In the genomic region with DNA sequence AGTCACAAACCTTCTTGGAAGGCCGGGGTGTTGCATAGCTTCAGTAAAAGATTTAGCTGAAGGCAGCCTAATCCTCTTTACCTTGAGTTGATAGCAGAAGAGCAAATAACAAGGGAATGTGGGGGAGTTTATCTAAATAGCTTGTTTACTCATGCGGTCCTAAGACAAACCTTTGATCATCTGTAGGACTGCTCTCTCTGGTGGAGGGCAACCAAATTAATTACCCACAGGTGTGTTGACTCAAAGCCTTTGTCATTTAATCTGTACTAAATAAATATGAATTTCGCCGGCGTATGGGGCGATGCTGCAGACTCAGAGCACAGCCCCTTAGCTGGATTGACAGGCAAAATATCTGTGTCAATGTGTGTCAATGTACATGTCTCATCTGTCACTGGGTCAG, we compare ENCODE assay signal across 6 cellular contexts. TPM values are rescaled to one million over a fixed set of nuclear protein-coding genes. Genes with fewer than 3 reads are reported as not detected.
DNase-seq lines count a peak whose midpoint lies in the region; ATAC-seq, FAIRE-seq and TF ChIP-seq lines count a peak whose summit lies in the region.
"Not testable (repeated sequence)": the region's sequence is repeated elsewhere in the genome, so short reads cannot be mapped to it uniquely, and the experiment has no call there.

No MANE protein-coding gene starts in this region.

- not testable (repeated sequence) for H3K36me3 Mint-ChIP-seq in Caco-2 (ENCODE audit: insufficient read depth, unreplicated experiment)
- peaks cover 31% of the 10 kb centered on the region for H3K36me3 Mint-ChIP-seq in endodermal cell (ENCODE audit: low read depth)

- H3K9me3 Mint-ChIP-seq in Caco-2 (ENCODE audit: unreplicated experiment) (peaks cover 10% of the 10 kb centered on the region), endodermal cell (peaks cover 35% of the 10 kb centered on the region)

- not testable (repeated sequence) for TF ChIP-seq RAD21 in HepG2 (CRISPR knock-in tag; IDR thresholded peaks at IDR 0.05)

- peaks cover 28% of the 10 kb centered on the region for H3K4me1 ChIP-seq in Caco-2
- H3K4me1 ChIP-seq in endodermal cell (ENCODE audit: control insufficient read depth, insufficient read depth, low read length): peaks cover 17% of the 10 kb centered on the region
- peaks cover 24% of the 10 kb centered on the region for H3K4me1 ChIP-seq in HepG2 (ENCODE audit: insufficient read depth, low read length)

- ATAC-seq in HepG2: peak; percentile 76

- H3K27me3 ChIP-seq in Caco-2 (replicated peaks; ENCODE audit: control insufficient read depth, insufficient read depth, low read length); endodermal cell (ENCODE audit: control insufficient read depth, insufficient read depth, low read length, poor library complexity, severe bottlenecking); HepG2 (ENCODE audit: control insufficient read depth in 1 of 2, insufficient read depth in 2 of 2, low read length in 2 of 2): not testable (repeated sequence)

- H3K4me1 Mint-ChIP-seq in Caco-2 (ENCODE audit: low read depth, unreplicated experiment) (peaks cover 13% of the 10 kb centered on the region), endodermal cell (peaks cover 20% of the 10 kb centered on the region)

- not testable (repeated sequence) for H3K27ac ChIP-seq in endodermal cell (ENCODE audit: low read depth, low read length); HepG2 (ENCODE audit: extremely low read length, insufficient read depth, low read length)

- H4K20me1 ChIP-seq in HepG2 (ENCODE audit: insufficient read depth, low read length): not testable (repeated sequence)

- TF ChIP-seq EP300 in HepG2 (IDR thresholded peaks at IDR 0.05; ENCODE audit: low read depth in 2 of 2, low read length in 2 of 2): peak in 1 of 2 experiments; percentile 55; a peak in 1 of 4 replicates
- not testable (repeated sequence) for TF ChIP-seq EP300 in HepG2 (CRISPR knock-in tag; IDR thresholded peaks at IDR 0.05; ENCODE audit: borderline replicate concordance)

- peak; percentile 23 for FAIRE-seq in HepG2 (lab: Jason Lieb, UNC)

- in situ Hi-C loops in HepG2 (cut with HindIII; ENCODE audit: extremely low pct_ligation_motif_present, low pct_unique_long_range_greater_than_20kb): not testable (repeated sequence)

- intact Hi-C loops in Caco-2 (cut with micrococcal nuclease; ENCODE audit: unreplicated experiment); HepG2 (cut with micrococcal nuclease; ENCODE audit: unreplicated experiment): not testable (repeated sequence)

- TF ChIP-seq POLR2A in HepG2 (IDR thresholded peaks at IDR 0.05; ENCODE audit: insufficient read depth in 1 of 2, low read depth in 2 of 2, low read length in 2 of 2): not testable (repeated sequence)

- H3K27ac Mint-ChIP-seq in Caco-2 (ENCODE audit: unreplicated experiment): peak overlapping the region; percentile 45
- H3K27ac Mint-ChIP-seq in endodermal cell: peak overlapping the region; percentile 10

- not testable (repeated sequence) for H3K27me3 Mint-ChIP-seq in Caco-2 (ENCODE audit: insufficient read depth, unreplicated experiment)
- H3K27me3 Mint-ChIP-seq in endodermal cell (ENCODE audit: insufficient read depth): peaks cover 18% of the 10 kb centered on the region

- not testable (repeated sequence) for BruUV-seq in Caco-2 (replicated peaks; lab: Mats Ljungman, UMichigan); HepG2 (replicated peaks; lab: Mats Ljungman, UMichigan)

- H3K79me2 ChIP-seq in HepG2 (ENCODE audit: insufficient read depth, low read length): not testable (repeated sequence)

- not testable (repeated sequence) for TF ChIP-seq CTCF in Caco-2 (IDR thresholded peaks at IDR 0.05; ENCODE audit: insufficient read depth in 1 of 2, low read depth in 1 of 2, low read length in 1 of 2, severe bottlenecking in 1 of 2, unreplicated experiment in 1 of 2); endodermal cell (conservative IDR thresholded peaks at IDR 0.05); HepG2 (CRISPR knock-in tag; IDR thresholded peaks at IDR 0.05)

- CTCF ChIA-PET in Caco-2 (lab: Charles Lee): interaction anchor here (0.6 kb wide), 1 partner anchor 305 kb away, joined by 4 read pairs; no protein-coding TSS in a partner anchor
- CTCF ChIA-PET in HepG2 (lab: Yijun Ruan, JAX; ENCODE audit: low intra/inter-chr PET ratio, low total read pairs): not testable (repeated sequence)

- not testable (repeated sequence) for H3K4me3 ChIP-seq in Caco-2 (ENCODE audit: low read depth, low read length); HepG2 (replicated peaks in 1 of 3; ENCODE audit: insufficient read depth in 1 of 3, low read depth in 2 of 3, low read length in 3 of 3)
- peak overlapping the region; percentile 46 for H3K4me3 ChIP-seq in endodermal cell (ENCODE audit: low read length)

- H3K4me2 ChIP-seq in HepG2 (ENCODE audit: low read depth, low read length): not testable (repeated sequence)

- not testable (repeated sequence) for H3K9ac ChIP-seq in endodermal cell (ENCODE audit: extremely low read depth, low read length, poor library complexity, severe bottlenecking); HepG2 (ENCODE audit: insufficient read depth, low read depth, low read length)

- H2AFZ ChIP-seq in HepG2 (ENCODE audit: low read length): not testable (repeated sequence)

- peaks cover 11% of the 10 kb centered on the region for H3K9me3 ChIP-seq in Caco-2
- peaks cover 24% of the 10 kb centered on the region for H3K9me3 ChIP-seq in endodermal cell (ENCODE audit: control insufficient read depth, low read length)
- H3K9me3 ChIP-seq in HepG2 (ENCODE audit: low read length): not testable (repeated sequence)

- DNase-seq in Caco-2 (peak; percentile 67 to 68), HT-29 (ENCODE audit: low spot score) (peak; percentile 22), NCI-H82 (lab: John Stamatoyannopoulos, UW) (peak; percentile 71), SHP77 (lab: John Stamatoyannopoulos, UW) (peak; percentile 56 to 60), HepG2 (ENCODE audit: low spot score) (peak; percentile 81)
- DNase-seq in endodermal cell: not testable (repeated sequence)

- H3K36me3 ChIP-seq in Caco-2 (ENCODE audit: control insufficient read depth, insufficient read depth, low read length): not testable (repeated sequence)
- H3K36me3 ChIP-seq in endodermal cell (ENCODE audit: control insufficient read depth, insufficient read depth, low read length) (peaks cover 23% of the 10 kb centered on the region), HepG2 (replicated peaks in 1 of 2; ENCODE audit: control insufficient read depth in 1 of 2, insufficient read depth in 2 of 2, low read length in 2 of 2) (peaks cover 0 to 11% of the 10 kb centered on the region in 2 experiments; a peak in 2 of 5 replicates)

- 46 to 78% methylated on average over 6 of the region's 6 CpGs for WGBS in endodermal cell (ENCODE audit: insufficient coverage in 1 of 2, insufficient read length in 1 of 2), 2 experiments
- WGBS in HepG2 (ENCODE audit: low lambda C conversion rate): 30% methylated on average over 6 of the region's 6 CpGs

- not testable (repeated sequence) for H3K4me3 Mint-ChIP-seq in Caco-2 (ENCODE audit: unreplicated experiment)
- H3K4me3 Mint-ChIP-seq in endodermal cell: peak overlapping the region; percentile 21

- POLR2A ChIA-PET in Caco-2 (lab: Charles Lee) (interaction anchor here (0.6 kb wide), 1 partner anchor 471 kb away, joined by 3 read pairs; no protein-coding TSS in a partner anchor), HepG2 (lab: Yijun Ruan, JAX) (interaction anchor here (0.9 to 1.3 kb wide), 3 partner anchors 10 to 131 kb away, joined by 3 to 5 read pairs (median 3); a partner anchor contains a TSS)

RNA-seq across cellular contexts. Expression of a gene that starts 17.2 kb away (rescaled TPM):
- total RNA-seq in Caco-2 (2022) (38.0 and 41.3 TPM in 2 replicates), endodermal cell (10 to 100 TPM; 46.8 to 50.4 TPM), HepG2 (2016; rRNA removed; fragmentation: Illumina TruSeq; extraction: Trizol) (16.2 and 26.0 TPM in 2 replicates)
- 97.9 and 117 TPM in 2 replicates for total RNA-seq in HT-29 (2014; rRNA removed; shearing (Covaris generic))
- 48.2 TPM for polyA plus RNA-seq in endodermal cell (2013, experiment 1 of 2)
- 42.7 TPM for polyA plus RNA-seq in endodermal cell (2013, experiment 2 of 2)
- 13.0 and 13.9 TPM in 2 replicates for total RNA-seq in HepG2 (2016; cell fraction: cytosol; rRNA removed; fragmentation: Illumina TruSeq; extraction: Trizol; ENCODE audit: low read depth)
- 14.4 and 25.9 TPM in 2 replicates for total RNA-seq in HepG2 (2016; cell fraction: insoluble cytoplasmic fraction; rRNA removed; fragmentation: Illumina TruSeq; extraction: Trizol)
- 26.7 and 29.5 TPM in 2 replicates for total RNA-seq in HepG2 (2016; cell fraction: membrane; rRNA removed; fragmentation: Illumina TruSeq; extraction: Trizol)
- total RNA-seq in HepG2 (2016; cell fraction: nucleus; rRNA removed; fragmentation: Illumina TruSeq; extraction: Trizol): 29.5 and 32.0 TPM in 2 replicates
- 71.1 and 86.1 TPM in 2 replicates for polyA plus RNA-seq in HepG2 (2011; rRNA removed)
- polyA plus RNA-seq in HepG2 (2011; cell fraction: cytosol; rRNA removed): 96.6 and 106 TPM in 2 replicates
- polyA plus RNA-seq in HepG2 (2011; cell fraction: nucleus; rRNA removed): 91.3 and 94.1 TPM in 2 replicates
- polyA plus RNA-seq in HepG2 (2012): 29.5 and 44.0 TPM in 2 replicates
- 14.8 and 14.9 TPM in 2 replicates for polyA plus RNA-seq in HepG2 (2016; cell fraction: cytosol; fragmentation: Illumina TruSeq; extraction: Trizol; ENCODE audit: low read depth)
- 15.7 and 17.4 TPM in 2 replicates for polyA plus RNA-seq in HepG2 (2016; cell fraction: insoluble cytoplasmic fraction; fragmentation: Illumina TruSeq; extraction: Trizol; ENCODE audit: low read depth)
- 21.4 and 26.3 TPM in 2 replicates for polyA plus RNA-seq in HepG2 (2016; cell fraction: membrane; fragmentation: Illumina TruSeq; extraction: Trizol; ENCODE audit: low read depth)
- 46.8 and 48.2 TPM in 2 replicates for polyA plus RNA-seq in HepG2 (2016; cell fraction: nucleus; fragmentation: Illumina TruSeq; extraction: Trizol; ENCODE audit: insufficient read depth, low read depth)
- polyA minus RNA-seq in HepG2 (2011; rRNA and poly(A)+ RNA removed; ENCODE audit: low replicate concordance): 115 and 139 TPM in 2 replicates
- polyA minus RNA-seq in HepG2 (2011; cell fraction: cytosol; rRNA and poly(A)+ RNA removed): 31.0 and 41.7 TPM in 2 replicates
- polyA minus RNA-seq in HepG2 (2011; cell fraction: nucleus; rRNA and poly(A)+ RNA removed): 32.1 and 40.2 TPM in 2 replicates
